Comparison of ENCODE assay signal across 8 cellular contexts in the genomic region with DNA sequence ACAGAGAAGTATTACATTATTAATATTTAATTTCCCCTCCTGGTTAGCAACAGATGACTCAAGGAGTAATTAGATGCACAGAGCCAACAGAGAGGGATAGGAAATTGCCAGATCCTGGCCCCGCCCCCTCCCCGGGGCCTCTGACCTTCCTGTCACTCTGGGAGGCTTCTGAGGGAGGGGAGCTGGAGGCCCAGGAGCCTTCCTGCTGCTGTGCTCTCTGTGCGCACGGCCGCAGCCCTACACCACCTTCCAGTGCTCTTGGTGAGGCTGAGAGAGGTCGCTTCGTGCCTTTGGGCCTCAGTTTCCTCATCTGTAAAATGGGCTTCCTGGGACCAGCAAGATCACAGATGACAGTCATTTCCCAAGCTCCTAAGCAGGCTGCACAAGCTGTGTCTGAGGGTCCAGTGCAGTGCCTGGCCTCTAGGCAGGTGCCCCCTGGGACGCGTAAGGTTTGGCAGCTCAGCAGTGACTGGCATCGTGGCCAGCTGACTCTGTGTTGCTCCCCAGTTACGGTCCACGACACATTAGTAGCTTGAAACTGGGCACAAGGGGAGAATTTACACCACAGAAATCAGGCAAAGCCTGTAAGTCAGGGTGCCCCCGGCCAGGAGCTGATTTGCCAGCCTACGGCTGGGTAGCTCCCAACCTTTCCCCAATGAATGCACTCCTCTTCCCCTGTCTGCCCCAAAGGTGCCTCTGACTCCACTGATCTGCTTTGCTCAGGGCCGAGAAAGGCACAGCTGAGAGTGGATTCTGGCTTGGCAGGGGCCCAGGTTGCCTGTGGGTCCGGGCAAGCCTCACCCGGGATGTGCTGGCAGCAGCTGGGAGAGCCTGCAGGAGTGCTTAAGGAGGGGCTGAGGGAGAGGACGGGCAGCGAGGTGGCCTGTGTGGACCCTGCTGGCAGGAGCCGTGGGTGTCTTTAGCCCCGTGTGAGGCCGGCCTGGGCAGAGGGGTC. TPM values are rescaled to one million over a fixed set of nuclear protein-coding genes. Genes with fewer than 3 reads are reported as not detected.
DNase-seq lines count a peak whose midpoint lies in the region; ATAC-seq and TF ChIP-seq lines count a peak whose summit lies in the region.

No MANE protein-coding gene starts in this region.

- H3K4me1 Mint-ChIP-seq in activated CD4-positive, alpha-beta T cell treated with anti-CD3 and anti-CD28 coated beads for 36 hours, result peaks cover 81% of the 10 kb centered on the region

- POLR2A ChIA-PET in activated CD4-positive, alpha-beta T cell treated with anti-CD3 and anti-CD28 coated beads for 36 hours (lab: Charles Lee), result no interaction called here

- DNase-seq in ACHN (peak; percentile 53), epidermal melanocyte (ENCODE audit: insufficient read length, low spot score) (peak; percentile 69), cortex of kidney (lab: John Stamatoyannopoulos, UW) (no peak)
- DNase-seq in activated CD4-positive, alpha-beta T cell treated with anti-CD3 and anti-CD28 coated beads for 36 hours, result peak; percentile 89
- peak; percentile 66 for DNase-seq in stimulated activated CD4-positive, alpha-beta T cell treated with anti-CD3 and anti-CD28 coated beads, Interleukin-4, amount 100 ng/mL, for 1 hour

- in situ Hi-C loops in ACHN (cut with HindIII; ENCODE audit: low pct_ligation_motif_present, low pct_unique_long_range_greater_than_20kb, low sequenced_read_pairs), result no loop called here

- no peak for TF ChIP-seq EP300 in Ishikawa (IDR thresholded peaks at IDR 0.05; ENCODE audit: borderline replicate concordance)

- H3K36me3 Mint-ChIP-seq in activated CD4-positive, alpha-beta T cell treated with anti-CD3 and anti-CD28 coated beads for 36 hours (ENCODE audit: low read depth), result peaks cover 32% of the 10 kb centered on the region

- TF ChIP-seq RAD21 in Ishikawa (IDR thresholded peaks at IDR 0.05; ENCODE audit: low read depth), result no peak

- intact Hi-C loops in activated CD4-positive, alpha-beta T cell treated with anti-CD3 and anti-CD28 coated beads for 36 hours (cut with DNase I, micrococcal nuclease), result loop anchor here (1.0 to 10.0 kb wide), 7 partner anchors 15 to 638 kb away; a partner anchor contains a TSS

- H3K27ac Mint-ChIP-seq in activated CD4-positive, alpha-beta T cell treated with anti-CD3 and anti-CD28 coated beads for 36 hours, result peak overlapping the region; percentile 99

- no peaks in the 10 kb centered on the region for H3K27me3 Mint-ChIP-seq in activated CD4-positive, alpha-beta T cell treated with anti-CD3 and anti-CD28 coated beads for 36 hours

- CTCF ChIA-PET in activated CD4-positive, alpha-beta T cell treated with anti-CD3 and anti-CD28 coated beads for 36 hours (lab: Charles Lee), result interaction anchor here (0.7 to 1.5 kb wide), 4 partner anchors 11 to 100 kb away, joined by 3 read pairs; no protein-coding TSS in a partner anchor

- peak; percentile 27 for ATAC-seq in activated CD4-positive, alpha-beta T cell treated with anti-CD3 and anti-CD28 coated beads for 36 hours
- ATAC-seq in HG03460 (IDR thresholded peaks at IDR 0.05; ENCODE audit: unreplicated experiment) (no peak), HG02759 (IDR thresholded peaks at IDR 0.05; ENCODE audit: unreplicated experiment) (no peak)

- H3K9me3 Mint-ChIP-seq in activated CD4-positive, alpha-beta T cell treated with anti-CD3 and anti-CD28 coated beads for 36 hours (ENCODE audit: low read depth), result no peaks in the 10 kb centered on the region

- H3K4me3 Mint-ChIP-seq in activated CD4-positive, alpha-beta T cell treated with anti-CD3 and anti-CD28 coated beads for 36 hours, result peak overlapping the region; percentile 94

TF ChIP-seq in Ishikawa, 13 proteins besides CTCF, POLR2A, EP300 and RAD21:
- TF ChIP-seq NFIC (IDR thresholded peaks at IDR 0.05) (0 out of 2 replicates have a peak, but pooled peaks have one; percentile 22), TAF1 (IDR thresholded peaks at IDR 0.05; ENCODE audit: low read depth) (no peak), ZBTB7A (IDR thresholded peaks at IDR 0.05; ENCODE audit: low read depth) (no peak), FOXM1 (IDR thresholded peaks at IDR 0.05; ENCODE audit: borderline replicate concordance, low read depth) (no peak), EGR1 (IDR thresholded peaks at IDR 0.05) (no peak)

RNA-seq across cellular contexts. Expression of a gene that starts 2.3 kb away (rescaled TPM):
- 10 to 100 TPM; 30.6 to 31.3 TPM for total RNA-seq in activated CD4-positive, alpha-beta T cell treated with anti-CD3 and anti-CD28 coated beads for 36 hours
